ENCODE assay signal across 26 cellular contexts in genomic region chr7:106382929-106383328, GRCh38.
"Had no signal": no experiment of that assay in that cellular context is flagged by ENCODE, and none has a peak within 500 bp of the region (broad histone marks: within the 10 kb centered on the region; RNA-seq: fewer than 3 reads in every experiment).

No MANE protein-coding gene starts in this region.

- H3K9me3 ChIP-seq: stomach, suprapubic skin, testis, thoracic aorta, thyroid gland, tibial artery, tibial nerve, transverse colon, upper lobe of left lung, upper lobe of right lung, uterus, vagina had no signal

- H3K36me3 ChIP-seq: stomach, suprapubic skin, thoracic aorta, thyroid gland, tibial artery, tibial nerve, transverse colon, upper lobe of left lung, upper lobe of right lung, uterus, vagina had no signal

- ATAC-seq: stimulated activated effector memory CD8-positive, alpha-beta T cell treated with anti-CD3 and anti-CD28 coated beads, Interleukin-12 subunit alpha, Interleukin-12 subunit beta, amount 100 ng/mL, for 72 hours; stimulated activated memory B cell treated with anti-CD40 and anti-IgM and Interleukin-4, amounts not matched to agents 10 μg/mL and 1 μg/mL and 100 μg/mL, for 72 hours; stimulated activated naive B cell treated with anti-CD40 and anti-IgM and Interleukin-4, amounts not matched to agents 10 μg/mL and 1 μg/mL and 100 μg/mL, for 72 hours; stimulated activated naive CD8-positive, alpha-beta T cell treated with anti-CD3 and anti-CD28 coated beads, Interleukin-15, amount 100 ng/mL, for 72 hours; stimulated activated naive CD8-positive, alpha-beta T cell treated with anti-CD3 and anti-CD28 coated beads, Interleukin-15, Interleukin-2, amounts not matched to agents 100 U/mL and 50 U/mL, for 24 hours; upper lobe of right lung had no signal

- DNase-seq: stimulated activated CD4-positive, alpha-beta T cell treated with anti-CD3 and anti-CD28 coated beads, Interleukin-2, amount 100 ng/mL, for 48 hours; stimulated activated CD4-positive, alpha-beta T cell treated with anti-CD3 and anti-CD28 coated beads, Interleukin-4, amount 100 ng/mL, for 1 hour; stimulated activated CD4-positive, alpha-beta T cell treated with anti-CD3 and anti-CD28 coated beads, Interleukin-4, amount 100 ng/mL, for 24 hours; stimulated activated CD4-positive, alpha-beta T cell treated with anti-CD3 and anti-CD28 coated beads, Interleukin-4, amount 100 ng/mL, for 4 hours; stimulated activated CD8-positive, alpha-beta memory T cell treated with anti-CD3 and anti-CD28 coated beads, Interleukin-4, amount 100 ng/mL, for 48 hours; stimulated activated naive B cell treated with anti-CD40 and anti-IgM and Interleukin-4, amounts not matched to agents 10 μg/mL and 1 μg/mL and 100 μg/mL, for 72 hours; stimulated activated naive CD4-positive, alpha-beta T cell; stimulated activated naive CD4-positive, alpha-beta T cell treated with Interleukin-2 at 50 U/mL for 16 hours; stimulated activated naive CD8-positive, alpha-beta T cell treated with anti-CD3 and anti-CD28 coated beads, Interleukin-15, amount 100 ng/mL, for 72 hours; stimulated activated naive CD8-positive, alpha-beta T cell treated with anti-CD3 and anti-CD28 coated beads, Interleukin-15, Interleukin-2, amounts not matched to agents 100 U/mL and 50 U/mL, for 24 hours; stomach; substantia nigra; testis; thyroid gland; tibial artery; transverse colon; trophoblast cell; upper lobe of left lung; upper lobe of right lung; uterus had no signal

- H3K27me3 ChIP-seq: stomach, suprapubic skin, testis, thyroid gland, tibial artery, tibial nerve, transverse colon, upper lobe of left lung, upper lobe of right lung, uterus, vagina had no signal

- H3K4me3 ChIP-seq: stomach, suprapubic skin, testis, thoracic aorta, thyroid gland, tibial artery, tibial nerve, transverse colon, upper lobe of left lung, upper lobe of right lung, uterus, vagina had no signal

- H3K4me1 ChIP-seq: stomach, suprapubic skin, testis, thyroid gland, tibial artery, tibial nerve, transverse colon, upper lobe of left lung, upper lobe of right lung, uterus, vagina had no signal

- H3K27ac ChIP-seq: stomach, suprapubic skin, testis, thoracic aorta, thyroid gland, tibial artery, tibial nerve, transverse colon, upper lobe of left lung, upper lobe of right lung, uterus, vagina had no signal
